Comparison of ENCODE assay signal across 8 cellular contexts in genomic region chr6:7505196-7505699, GRCh38. TPM values are rescaled to one million over a fixed set of nuclear protein-coding genes. Genes with fewer than 3 reads are reported as not detected.
DNase-seq lines count a peak whose midpoint lies in the region; ATAC-seq and TF ChIP-seq lines count a peak whose summit lies in the region.

No MANE protein-coding gene starts in this region.

- H3K27ac ChIP-seq in testis: no peak overlapping the region

- no peak for ATAC-seq in T-cell (replicated peaks in 1 of 4)
- ATAC-seq in GM19023 (IDR thresholded peaks at IDR 0.05; ENCODE audit: unreplicated experiment): no peak

- CTCF ChIA-PET in T-cell (lab: Charles Lee): no interaction called here

- H3K4me3 Mint-ChIP-seq in T-cell: no peak overlapping the region

- no peak overlapping the region for H3K9ac ChIP-seq in adipocyte (ENCODE audit: low read length)

- H3K27me3 ChIP-seq in adipocyte (replicated peaks; ENCODE audit: control insufficient read depth, insufficient read depth, low read length) (peaks cover 5% of the 10 kb centered on the region), testis (no peaks in the 10 kb centered on the region)

- DNase-seq in G401 (ENCODE audit: low spot score) (peak; percentile 54), NCI-H1417 treated with DMSO at 0.1 percent for 48 hours (lab: John Stamatoyannopoulos, UW) (peak; percentile 32), adipocyte (ENCODE audit: low read depth) (peak; percentile 71), iPS-NIHi7 (ENCODE audit: extremely low spot score) (peak; percentile 83), testis (peak; percentile 20), T-cell (no peak), T1000 (lab: John Stamatoyannopoulos, UW) (no peak)

- POLR2A ChIA-PET in T-cell (lab: Charles Lee): no interaction called here

- in situ Hi-C loops in G401 (cut with HindIII; ENCODE audit: low sequenced_read_pairs): no loop called here

- peaks cover 13 to 14% of the 10 kb centered on the region in 2 donors for H3K27me3 Mint-ChIP-seq in T-cell

- no peaks in the 10 kb centered on the region for H3K9me3 ChIP-seq in adipocyte (ENCODE audit: control insufficient read depth, low read length)
- H3K9me3 ChIP-seq in testis: no peaks in the 10 kb centered on the region

- no peaks in the 10 kb centered on the region for H3K36me3 ChIP-seq in adipocyte (ENCODE audit: control insufficient read depth, insufficient read depth, low read length, severe bottlenecking)
- no peaks in the 10 kb centered on the region for H3K36me3 ChIP-seq in testis (ENCODE audit: low read depth, missing control alignments)

- intact Hi-C loops in testis (cut with DNase I; ENCODE audit: low total_unique reads): no loop called here

- H3K9me3 Mint-ChIP-seq in T-cell: no peaks in the 10 kb centered on the region

- H3K4me1 ChIP-seq in adipocyte (ENCODE audit: control insufficient read depth, insufficient read depth, low read length) (peaks cover 5% of the 10 kb centered on the region), testis (no peaks in the 10 kb centered on the region)

- TF ChIP-seq CTCF in testis (IDR thresholded peaks at IDR 0.05): no peak

- no peaks in the 10 kb centered on the region for H3K36me3 Mint-ChIP-seq in T-cell

- no peak for TF ChIP-seq POLR2A in testis (IDR thresholded peaks at IDR 0.05)

- no peaks in the 10 kb centered on the region for H3K4me1 Mint-ChIP-seq in T-cell

- peak overlapping the region; percentile 1 for H3K4me3 ChIP-seq in adipocyte (ENCODE audit: low read length)
- no peak overlapping the region for H3K4me3 ChIP-seq in testis

- 25 to 45% methylated on average over 10 of the region's 10 CpGs for WGBS in testis, 2 donors

- no peak overlapping the region for H3K27ac Mint-ChIP-seq in T-cell

RNA-seq across cellular contexts. Expression of gene DSP, which starts 36.2 kb away (rescaled TPM):
- 118 and 161 TPM in 2 replicates for total RNA-seq in G401 (2014; rRNA removed; shearing (Covaris generic))
- total RNA-seq in testis (1 to 10 TPM; 3.6 to 4.1 TPM), T-cell (1 to 10 TPM in 1 of 5 donors, under 1 TPM in 3, not detected in 1; 0.12 to 1.0 (median 0.80) TPM)
- 4.5 TPM for polyA plus RNA-seq in testis (ENCODE audit: insufficient read depth, low read depth, low replicate concordance)

Comparison
In these comparisons a context has a peak if more than half of its experiments do, and no peak if none do; other contexts are left out.
1. DNase-seq: peak in G401 (single experiment), NCI-H1417 treated with DMSO at 0.1 percent for 48 hours (single experiment), adipocyte (single experiment), iPS-NIHi7 (single experiment) and testis (single experiment); none in T-cell (0 of 34) and T1000 (single experiment).
2. RNA of gene DSP, which starts 36.2 kb away (total RNA-seq): 118 to 161 TPM in G401; 3.6 to 4.1 TPM in testis and 0.12 to 1.0 TPM in T-cell; every median in the first group is over 10 times any median in the second.